In the genomic region with DNA sequence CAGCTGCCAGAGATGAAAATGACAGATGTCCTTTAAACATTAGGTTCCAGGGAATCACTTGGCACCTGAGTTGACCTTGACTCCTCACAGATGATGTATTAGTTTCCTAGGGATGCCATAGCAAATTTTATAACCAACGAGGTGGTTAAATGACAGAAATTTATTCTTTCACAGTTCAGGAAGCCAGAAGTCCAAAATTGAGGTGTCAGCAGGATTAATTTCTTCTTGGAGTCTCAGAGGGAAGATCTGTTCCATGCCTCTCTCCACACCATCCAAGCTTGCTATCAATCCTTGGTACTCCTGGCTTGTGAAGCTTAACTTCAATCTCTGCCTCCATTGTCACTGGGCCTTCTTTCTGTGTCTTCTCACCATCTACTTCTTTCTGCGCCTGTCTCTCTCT, we compare ENCODE assay signal across 23 cellular contexts.
DNase-seq lines count a peak whose midpoint lies in the region; ATAC-seq and TF ChIP-seq lines count a peak whose summit lies in the region.
"Had no signal": no experiment of that assay in that cellular context is flagged by ENCODE, and none has a peak within 500 bp of the region (broad histone marks: within the 10 kb centered on the region; RNA-seq: fewer than 3 reads in every experiment).

No MANE protein-coding gene starts in this region.

- no peak overlapping the region for H3K4me3 ChIP-seq in sigmoid colon
- H3K4me3 ChIP-seq: GM23248 had no signal

- H3K27me3 Mint-ChIP-seq in activated CD4-positive, alpha-beta T cell treated with anti-CD3 and anti-CD28 coated beads for 36 hours = no peaks in the 10 kb centered on the region
- no peaks in the 10 kb centered on the region for H3K27me3 Mint-ChIP-seq in activated CD4-positive, alpha-beta T cell treated with anti-CD3 and anti-CD28 coated beads, Interleukin-2, amount 10 ng/mL, durations not matched to agents 24 days and 14 days
- H3K27me3 Mint-ChIP-seq in activated naive CD8-positive, alpha-beta T cell = no peaks in the 10 kb centered on the region
- H3K27me3 Mint-ChIP-seq in activated naive CD8-positive, alpha-beta T cell treated with anti-CD3 and anti-CD28 coated beads for 36 hours = no peaks in the 10 kb centered on the region
- H3K27me3 Mint-ChIP-seq in T-helper 17 cell = no peaks in the 10 kb centered on the region
- no peaks in the 10 kb centered on the region for H3K27me3 Mint-ChIP-seq in stimulated activated naive B cell treated with anti-CD40 and anti-IgM and Interleukin-4, amounts not matched to agents 10 μg/mL and 1 μg/mL and 100 μg/mL, for 72 hours

- no peak for ATAC-seq in activated CD4-positive, alpha-beta T cell treated with anti-CD3 and anti-CD28 coated beads for 36 hours
- ATAC-seq in T-helper 17 cell = no peak
- ATAC-seq in stimulated activated naive B cell treated with anti-CD40 and anti-IgM and Interleukin-4, amounts not matched to agents 10 μg/mL and 1 μg/mL and 100 μg/mL, for 72 hours (replicated peaks) = no peak

- H3K4me1 ChIP-seq in sigmoid colon = no peaks in the 10 kb centered on the region

- H3K27ac Mint-ChIP-seq in activated CD4-positive, alpha-beta T cell treated with anti-CD3 and anti-CD28 coated beads for 36 hours = peak overlapping the region; percentile 3
- H3K27ac Mint-ChIP-seq in activated CD4-positive, alpha-beta T cell treated with anti-CD3 and anti-CD28 coated beads, Interleukin-2, amount 10 ng/mL, durations not matched to agents 24 days and 14 days = no peak overlapping the region
- peak overlapping the region; percentile 94 for H3K27ac Mint-ChIP-seq in activated naive CD8-positive, alpha-beta T cell
- no peak overlapping the region for H3K27ac Mint-ChIP-seq in activated naive CD8-positive, alpha-beta T cell treated with anti-CD3 and anti-CD28 coated beads for 36 hours
- H3K27ac Mint-ChIP-seq in T-helper 17 cell = peak overlapping the region; percentile 96
- peak overlapping the region; percentile 37 for H3K27ac Mint-ChIP-seq in stimulated activated naive B cell treated with anti-CD40 and anti-IgM and Interleukin-4, amounts not matched to agents 10 μg/mL and 1 μg/mL and 100 μg/mL, for 72 hours
- H3K27ac Mint-ChIP-seq: CD14-positive monocyte, H9, HFFc6 had no signal

- H3K27ac ChIP-seq in sigmoid colon (no peak overlapping the region), caudate nucleus (ENCODE audit: low read depth, low read length) (no peak overlapping the region)
- H3K27ac ChIP-seq: 22Rv1, GM23248 had no signal

- peaks cover 29% of the 10 kb centered on the region for H3K9me3 Mint-ChIP-seq in activated CD4-positive, alpha-beta T cell treated with anti-CD3 and anti-CD28 coated beads for 36 hours (ENCODE audit: low read depth)
- peaks cover 26% of the 10 kb centered on the region for H3K9me3 Mint-ChIP-seq in activated CD4-positive, alpha-beta T cell treated with anti-CD3 and anti-CD28 coated beads, Interleukin-2, amount 10 ng/mL, durations not matched to agents 24 days and 14 days
- peaks cover 12% of the 10 kb centered on the region for H3K9me3 Mint-ChIP-seq in activated naive CD8-positive, alpha-beta T cell (ENCODE audit: low read depth)
- H3K9me3 Mint-ChIP-seq in activated naive CD8-positive, alpha-beta T cell treated with anti-CD3 and anti-CD28 coated beads for 36 hours = peaks cover 35% of the 10 kb centered on the region
- peaks cover 16 to 20% of the 10 kb centered on the region in 2 donors for H3K9me3 Mint-ChIP-seq in stimulated activated naive B cell treated with anti-CD40 and anti-IgM and Interleukin-4, amounts not matched to agents 10 μg/mL and 1 μg/mL and 100 μg/mL, for 72 hours

- intact Hi-C loops in activated CD4-positive, alpha-beta T cell treated with anti-CD3 and anti-CD28 coated beads for 36 hours (cut with DNase I, micrococcal nuclease) = loop anchor here in 1 of 2 experiments (5.0 kb wide), 2 partner anchors 328 to 518 kb away; no protein-coding TSS in a partner anchor
- intact Hi-C loops in activated CD4-positive, alpha-beta T cell treated with anti-CD3 and anti-CD28 coated beads, Interleukin-2, amount 10 ng/mL, durations not matched to agents 24 days and 14 days (cut with micrococcal nuclease) = no loop called here
- intact Hi-C loops in sigmoid colon (cut with DNase I) = no loop called here

- TF ChIP-seq EP300 in sigmoid colon (IDR thresholded peaks at IDR 0.05) = no peak

- peaks cover 34% of the 10 kb centered on the region for H3K36me3 Mint-ChIP-seq in activated CD4-positive, alpha-beta T cell treated with anti-CD3 and anti-CD28 coated beads for 36 hours (ENCODE audit: low read depth)
- peaks cover 35% of the 10 kb centered on the region for H3K36me3 Mint-ChIP-seq in activated CD4-positive, alpha-beta T cell treated with anti-CD3 and anti-CD28 coated beads, Interleukin-2, amount 10 ng/mL, durations not matched to agents 24 days and 14 days (ENCODE audit: low read depth)
- peaks cover 20% of the 10 kb centered on the region for H3K36me3 Mint-ChIP-seq in activated naive CD8-positive, alpha-beta T cell
- H3K36me3 Mint-ChIP-seq in activated naive CD8-positive, alpha-beta T cell treated with anti-CD3 and anti-CD28 coated beads for 36 hours = peaks cover 61% of the 10 kb centered on the region
- H3K36me3 Mint-ChIP-seq in T-helper 17 cell (ENCODE audit: low read depth) = no peaks in the 10 kb centered on the region
- H3K36me3 Mint-ChIP-seq in stimulated activated naive B cell treated with anti-CD40 and anti-IgM and Interleukin-4, amounts not matched to agents 10 μg/mL and 1 μg/mL and 100 μg/mL, for 72 hours = peaks cover 22 to 32% of the 10 kb centered on the region in 2 donors

- H3K36me3 ChIP-seq in sigmoid colon = no peaks in the 10 kb centered on the region

- peaks cover 87% of the 10 kb centered on the region for H3K4me1 Mint-ChIP-seq in activated CD4-positive, alpha-beta T cell treated with anti-CD3 and anti-CD28 coated beads for 36 hours
- peaks cover 61% of the 10 kb centered on the region for H3K4me1 Mint-ChIP-seq in activated CD4-positive, alpha-beta T cell treated with anti-CD3 and anti-CD28 coated beads, Interleukin-2, amount 10 ng/mL, durations not matched to agents 24 days and 14 days
- H3K4me1 Mint-ChIP-seq in activated naive CD8-positive, alpha-beta T cell (ENCODE audit: low read depth) = peaks cover 86% of the 10 kb centered on the region
- peaks cover 77% of the 10 kb centered on the region for H3K4me1 Mint-ChIP-seq in activated naive CD8-positive, alpha-beta T cell treated with anti-CD3 and anti-CD28 coated beads for 36 hours
- H3K4me1 Mint-ChIP-seq in T-helper 17 cell = peaks cover 41% of the 10 kb centered on the region
- H3K4me1 Mint-ChIP-seq in stimulated activated naive B cell treated with anti-CD40 and anti-IgM and Interleukin-4, amounts not matched to agents 10 μg/mL and 1 μg/mL and 100 μg/mL, for 72 hours = peaks cover 54 to 72% of the 10 kb centered on the region in 2 donors

- POLR2A ChIA-PET in activated CD4-positive, alpha-beta T cell treated with anti-CD3 and anti-CD28 coated beads for 36 hours (lab: Charles Lee) = no interaction called here

- no peak overlapping the region for H3K4me3 Mint-ChIP-seq in activated CD4-positive, alpha-beta T cell treated with anti-CD3 and anti-CD28 coated beads for 36 hours
- no peak overlapping the region for H3K4me3 Mint-ChIP-seq in activated CD4-positive, alpha-beta T cell treated with anti-CD3 and anti-CD28 coated beads, Interleukin-2, amount 10 ng/mL, durations not matched to agents 24 days and 14 days
- H3K4me3 Mint-ChIP-seq in activated naive CD8-positive, alpha-beta T cell = no peak overlapping the region
- no peak overlapping the region for H3K4me3 Mint-ChIP-seq in activated naive CD8-positive, alpha-beta T cell treated with anti-CD3 and anti-CD28 coated beads for 36 hours
- no peak overlapping the region for H3K4me3 Mint-ChIP-seq in T-helper 17 cell
- H3K4me3 Mint-ChIP-seq in stimulated activated naive B cell treated with anti-CD40 and anti-IgM and Interleukin-4, amounts not matched to agents 10 μg/mL and 1 μg/mL and 100 μg/mL, for 72 hours = no peak overlapping the region
- H3K4me3 Mint-ChIP-seq: CD14-positive monocyte, H9, HFFc6 had no signal

- H3K27me3 ChIP-seq in sigmoid colon = no peaks in the 10 kb centered on the region

- DNase-seq in activated CD4-positive, alpha-beta T cell treated with anti-CD3 and anti-CD28 coated beads for 36 hours = no peak
- DNase-seq in activated CD4-positive, alpha-beta T cell treated with anti-CD3 and anti-CD28 coated beads, Interleukin-2, amount 10 ng/mL, durations not matched to agents 24 days and 14 days = no peak
- no peak for DNase-seq in activated naive CD8-positive, alpha-beta T cell treated with anti-CD3 and anti-CD28 coated beads for 36 hours
- DNase-seq in T-helper 17 cell (no peak), sigmoid colon (no peak), caudate nucleus (lab: John Stamatoyannopoulos, UW) (no peak)
- DNase-seq in stimulated activated naive B cell treated with anti-CD40 and anti-IgM and Interleukin-4, amounts not matched to agents 10 μg/mL and 1 μg/mL and 100 μg/mL, for 72 hours = no peak
- DNase-seq: AML-193, GM23248, H9, HFFc6, KBM-7, MM.1S, NCI-H1092, NCI-H1436, NCI-H187 treated with DMSO at 0.1 percent for 48 hours, NCI-H2107, NCI-H446 treated with DMSO at 0.1 percent for 48 hours, NCI-H526 treated with DMSO at 0.1 percent for 48 hours, Right ventricle myocardium superior had no signal

- no peak for TF ChIP-seq CTCF in sigmoid colon (IDR thresholded peaks at IDR 0.05)

- WGBS in sigmoid colon, 2 donors = 90 to 93% methylated on average over 2 of the region's 2 CpGs

- CTCF ChIA-PET in activated CD4-positive, alpha-beta T cell treated with anti-CD3 and anti-CD28 coated beads for 36 hours (lab: Charles Lee) = interaction anchor here (0.6 to 0.8 kb wide), 3 partner anchors 9 to 267 kb away, joined by 3 to 4 read pairs (median 3); no protein-coding TSS in a partner anchor

- no peak for TF ChIP-seq POLR2A in sigmoid colon (IDR thresholded peaks at IDR 0.05)

- no peaks in the 10 kb centered on the region for H3K9me3 ChIP-seq in T-helper 17 cell (ENCODE audit: control insufficient read depth, low read length, poor library complexity, severe bottlenecking)
- H3K9me3 ChIP-seq in sigmoid colon = peaks cover 0 to 10% (median 0%) of the 10 kb centered on the region in 4 donors

Comparison
In these comparisons a context has a peak if more than half of its experiments do, and no peak if none do; other contexts are left out.
1. H3K27ac Mint-ChIP-seq: peak in activated CD4-positive, alpha-beta T cell treated with anti-CD3 and anti-CD28 coated beads for 36 hours (single experiment), activated naive CD8-positive, alpha-beta T cell (single experiment), T-helper 17 cell (single experiment) and stimulated activated naive B cell treated with anti-CD40 and anti-IgM and Interleukin-4, amounts not matched to agents 10 μg/mL and 1 μg/mL and 100 μg/mL, for 72 hours (single experiment); none in activated CD4-positive, alpha-beta T cell treated with anti-CD3 and anti-CD28 coated beads, Interleukin-2, amount 10 ng/mL, durations not matched to agents 24 days and 14 days (single experiment) and activated naive CD8-positive, alpha-beta T cell treated with anti-CD3 and anti-CD28 coated beads for 36 hours (single experiment).